In genomic region chrX:16739574-16739973, GRCh38 we compare ENCODE assay signal across 2 cellular contexts.
A peak's percentile ranks its signal among the peaks of the same experiment; 100 is the strongest.
TF ChIP-seq lines count a peak whose summit lies in the region.

No MANE protein-coding gene starts in this region.

TF ChIP-seq in A549, 52 proteins besides CTCF, POLR2A, EP300 and RAD21 (continued from another document):
- TF ChIP-seq USF2 (IDR thresholded peaks at IDR 0.05) (no peak), BHLHE40 (IDR thresholded peaks at IDR 0.05; ENCODE audit: low read depth, low read length) (no peak), RNF2 (IDR thresholded peaks at IDR 0.05; ENCODE audit: borderline replicate concordance, low read depth) (no peak), RCOR1 (IDR thresholded peaks at IDR 0.05; ENCODE audit: low read depth, low read length) (no peak), POLR2AphosphoS2 (conservative IDR thresholded peaks at IDR 0.05; ENCODE audit: low read length) (no peak), FOSL2 (IDR thresholded peaks at IDR 0.05) (no peak), FOSL2 (CRISPR knock-in tag; IDR thresholded peaks at IDR 0.05) (no peak), CEBPB (IDR thresholded peaks at IDR 0.05) (peak in 1 of 2 experiments; percentile 34; a peak in 1 of 4 replicates)
TF ChIP-seq in A549: peak in this region for 1.

TF ChIP-seq in IMR-90, 13 proteins besides CTCF, POLR2A, EP300 and RAD21 (continued from another document):
- peak; percentile 45 for TF ChIP-seq CEBPB (IDR thresholded peaks at IDR 0.05; ENCODE audit: low read depth, low read length)
